16 cellular contexts compared by ENCODE assay signal in genomic region chr10:70289739-70290138, GRCh38. TPM values are rescaled to one million over a fixed set of nuclear protein-coding genes. Genes with fewer than 3 reads are reported as not detected.
DNase-seq lines count a peak whose midpoint lies in the region; ATAC-seq and TF ChIP-seq lines count a peak whose summit lies in the region.
"Had no signal": no experiment of that assay in that cellular context is flagged by ENCODE, and none has a peak within 500 bp of the region (broad histone marks: within the 10 kb centered on the region; RNA-seq: fewer than 3 reads in every experiment).

No MANE protein-coding gene starts in this region.

- no peak overlapping the region for H3K23ac ChIP-seq in trophoblast cell (ENCODE audit: low read length)

- peak overlapping the region; percentile 83 for H3K27ac Mint-ChIP-seq in MCF 10A (ENCODE audit: low read depth, unreplicated experiment)
- no peak overlapping the region for H3K27ac Mint-ChIP-seq in activated CD4-positive, alpha-beta memory T cell treated with anti-CD3 and anti-CD28 coated beads for 36 hours

- no peak overlapping the region for H3K4me3 Mint-ChIP-seq in MCF 10A (ENCODE audit: unreplicated experiment)
- no peak overlapping the region for H3K4me3 Mint-ChIP-seq in activated CD4-positive, alpha-beta memory T cell treated with anti-CD3 and anti-CD28 coated beads for 36 hours

- H3K27me3 Mint-ChIP-seq in MCF 10A (ENCODE audit: insufficient read depth, unreplicated experiment) = no peaks in the 10 kb centered on the region
- peaks cover 25% of the 10 kb centered on the region for H3K27me3 Mint-ChIP-seq in activated CD4-positive, alpha-beta memory T cell treated with anti-CD3 and anti-CD28 coated beads for 36 hours

- no peak for ATAC-seq in GM18505 (IDR thresholded peaks at IDR 0.05; ENCODE audit: unreplicated experiment)

- no peak for TF ChIP-seq CTCF in MCF 10A (IDR thresholded peaks at IDR 0.05; ENCODE audit: unreplicated experiment)
- TF ChIP-seq CTCF in mammary epithelial cell (conservative IDR thresholded peaks at IDR 0.05 in 1 of 2, IDR thresholded peaks at IDR 0.05 in 1 of 2; ENCODE audit: extremely low read depth in 1 of 2, insufficient read depth in 1 of 2, low read depth in 1 of 2, low read length in 2 of 2) = no peak
- TF ChIP-seq CTCF in breast epithelium (IDR thresholded peaks at IDR 0.05) = no peak
- no peak for TF ChIP-seq CTCF in transverse colon (IDR thresholded peaks at IDR 0.05)

- H3K9ac ChIP-seq in mammary epithelial cell (ENCODE audit: insufficient read depth, low read length) (no peak overlapping the region), trophoblast cell (ENCODE audit: low read length) (no peak overlapping the region)
- H3K9ac ChIP-seq: BLaER1, GM23248 had no signal

- H3K4me1 ChIP-seq in mammary epithelial cell (ENCODE audit: insufficient read depth, low read length) (peaks cover 5% of the 10 kb centered on the region), breast epithelium (no peaks in the 10 kb centered on the region), trophoblast cell (ENCODE audit: control insufficient read depth in 1 of 2, insufficient read depth in 2 of 2, low read length in 2 of 2) (no peaks in the 10 kb centered on the region), transverse colon (no peaks in the 10 kb centered on the region)

- H3K4me1 Mint-ChIP-seq in MCF 10A (ENCODE audit: insufficient read depth, unreplicated experiment) = peaks cover 11% of the 10 kb centered on the region
- H3K4me1 Mint-ChIP-seq in activated CD4-positive, alpha-beta memory T cell treated with anti-CD3 and anti-CD28 coated beads for 36 hours (ENCODE audit: low read depth) = no peaks in the 10 kb centered on the region

- no peak overlapping the region for H2AFZ ChIP-seq in mammary epithelial cell (ENCODE audit: low read depth, low read length)
- no peak overlapping the region for H2AFZ ChIP-seq in trophoblast cell (ENCODE audit: insufficient read depth, low read length, poor library complexity)
- H2AFZ ChIP-seq: GM23248 had no signal

- TF ChIP-seq EP300 in transverse colon (IDR thresholded peaks at IDR 0.05; ENCODE audit: low read depth) = no peak

- no peak overlapping the region for H3K18ac ChIP-seq in trophoblast cell (ENCODE audit: low read length)

- DNase-seq in MCF 10A (ENCODE audit: unreplicated experiment) (no peak), mammary epithelial cell (no peak), breast epithelium (ENCODE audit: low spot score in 2 of 2) (no peak), trophoblast cell (no peak), transverse colon (no peak)
- DNase-seq in activated CD4-positive, alpha-beta memory T cell treated with anti-CD3 and anti-CD28 coated beads for 36 hours = no peak
- DNase-seq: 8988T; AML-193; CD8-positive, alpha-beta memory T cell; DMS53; GF-D8; GM23248; KBM-7 had no signal

- no peaks in the 10 kb centered on the region for H4K20me1 ChIP-seq in mammary epithelial cell (ENCODE audit: insufficient read depth, low read length)
- H4K20me1 ChIP-seq: BLaER1 had no signal

- H3K79me2 ChIP-seq in mammary epithelial cell (ENCODE audit: insufficient read depth, low read length) (no peaks in the 10 kb centered on the region), trophoblast cell (ENCODE audit: control insufficient read depth, insufficient read depth, low read length, poor library complexity) (no peaks in the 10 kb centered on the region)

- H3K4me2 ChIP-seq in mammary epithelial cell (ENCODE audit: insufficient read depth, low read depth, low read length) (no peak overlapping the region), trophoblast cell (ENCODE audit: low read length) (no peak overlapping the region)
- H3K4me2 ChIP-seq: BLaER1 had no signal

- no peaks in the 10 kb centered on the region for H3K36me3 Mint-ChIP-seq in MCF 10A (ENCODE audit: insufficient read depth, unreplicated experiment)
- no peaks in the 10 kb centered on the region for H3K36me3 Mint-ChIP-seq in activated CD4-positive, alpha-beta memory T cell treated with anti-CD3 and anti-CD28 coated beads for 36 hours

- dilution Hi-C loops in mammary epithelial cell (cut with HindIII; ENCODE audit: low sequenced_read_pairs) = loop anchor here (10.0 kb wide), 2 partner anchors 65 to 255 kb away; no protein-coding TSS in a partner anchor

- CTCF ChIA-PET in MCF 10A (lab: Yijun Ruan, JAX) (interaction anchor here (0.6 to 1.3 kb wide), 2 partner anchors 43 to 75 kb away, joined by 3 to 5 read pairs; no protein-coding TSS in a partner anchor), mammary epithelial cell (lab: Charles Lee; ENCODE audit: low non-redundant PET) (no interaction called here)
- CTCF ChIA-PET in activated CD4-positive, alpha-beta memory T cell treated with anti-CD3 and anti-CD28 coated beads for 36 hours (lab: Charles Lee) = interaction anchor here (1.2 to 2.0 kb wide), 2 partner anchors 16 to 20 kb away, joined by 3 to 5 read pairs; no protein-coding TSS in a partner anchor

- POLR2A ChIA-PET in MCF 10A (lab: Yijun Ruan, JAX) = interaction anchor here (0.6 to 1.8 kb wide), 5 partner anchors 15 to 114 kb away, joined by 3 to 6 read pairs (median 3); partner anchors contain the start of gene EIF4EBP2
- POLR2A ChIA-PET in activated CD4-positive, alpha-beta memory T cell treated with anti-CD3 and anti-CD28 coated beads for 36 hours (lab: Charles Lee) = no interaction called here

- no peak overlapping the region for H3K4me3 ChIP-seq in mammary epithelial cell (replicated peaks in 1 of 3; ENCODE audit: insufficient read depth in 1 of 3, low read depth in 2 of 3, low read length in 3 of 3)
- H3K4me3 ChIP-seq in breast epithelium = no peak overlapping the region
- peak overlapping the region; percentile 32 for H3K4me3 ChIP-seq in trophoblast cell (ENCODE audit: low read depth, low read length)
- H3K4me3 ChIP-seq in transverse colon = no peak overlapping the region
- H3K4me3 ChIP-seq: BLaER1, GM23248 had no signal

- H4K12ac ChIP-seq in trophoblast cell (ENCODE audit: low read depth, low read length) = no peak overlapping the region

- no peaks in the 10 kb centered on the region for H3K27me3 ChIP-seq in mammary epithelial cell (ENCODE audit: insufficient read depth, low read length)
- no peaks in the 10 kb centered on the region for H3K27me3 ChIP-seq in breast epithelium
- H3K27me3 ChIP-seq in trophoblast cell (ENCODE audit: insufficient read depth, low read length) = peaks cover 4% of the 10 kb centered on the region
- H3K27me3 ChIP-seq in transverse colon = peaks cover 22% of the 10 kb centered on the region
- H3K27me3 ChIP-seq: BLaER1 had no signal

- intact Hi-C loops in MCF 10A (cut with micrococcal nuclease) = no loop called here
- intact Hi-C loops in mammary epithelial cell (cut with micrococcal nuclease) = loop anchor here (1.0 to 2.0 kb wide), 3 partner anchors 22 to 75 kb away; partner anchors contain the start of gene PPA1
- intact Hi-C loops in breast epithelium (cut with DNase I; ENCODE audit: low total_unique reads) = loop anchor here (5.0 to 10.0 kb wide), 2 partner anchors 65 to 418 kb away; no protein-coding TSS in a partner anchor
- intact Hi-C loops in transverse colon (cut with DNase I; ENCODE audit: low total_unique reads) = no loop called here
- intact Hi-C loops in activated CD4-positive, alpha-beta memory T cell treated with anti-CD3 and anti-CD28 coated beads for 36 hours (cut with micrococcal nuclease) = no loop called here

- H3K9me3 ChIP-seq in mammary epithelial cell (replicated peaks; ENCODE audit: insufficient read depth, low read length) = peaks cover 4% of the 10 kb centered on the region
- no peaks in the 10 kb centered on the region for H3K9me3 ChIP-seq in breast epithelium
- peaks cover under 1% of the 10 kb centered on the region for H3K9me3 ChIP-seq in trophoblast cell (ENCODE audit: insufficient read depth, low read depth, low read length)
- H3K9me3 ChIP-seq in transverse colon = no peaks in the 10 kb centered on the region
- H3K9me3 ChIP-seq: BLaER1 had no signal

- H3K9me3 Mint-ChIP-seq in MCF 10A (ENCODE audit: unreplicated experiment) = peaks cover 6% of the 10 kb centered on the region
- no peaks in the 10 kb centered on the region for H3K9me3 Mint-ChIP-seq in activated CD4-positive, alpha-beta memory T cell treated with anti-CD3 and anti-CD28 coated beads for 36 hours

- no peak overlapping the region for H2BK12ac ChIP-seq in trophoblast cell (ENCODE audit: low read length)

- H3K27ac ChIP-seq in mammary epithelial cell (ENCODE audit: insufficient read depth, low read depth, low read length) (no peak overlapping the region), breast epithelium (peak overlapping the region; percentile 41 to 58), trophoblast cell (ENCODE audit: low read depth, low read length) (no peak overlapping the region), transverse colon (no peak overlapping the region)
- H3K27ac ChIP-seq: BLaER1, HL-60 had no signal

- TF ChIP-seq POLR2A in breast epithelium (IDR thresholded peaks at IDR 0.05) = no peak
- no peak for TF ChIP-seq POLR2A in transverse colon (IDR thresholded peaks at IDR 0.05)
- no peak for TF ChIP-seq POLR2A in GM18505 (IDR thresholded peaks at IDR 0.05; ENCODE audit: borderline replicate concordance, extremely low read depth, insufficient read depth, insufficient read length)

- no peak overlapping the region for H3K4ac ChIP-seq in trophoblast cell (ENCODE audit: low read depth, low read length)

- H2AK5ac ChIP-seq in trophoblast cell (ENCODE audit: low read length) = no peak overlapping the region

- H4K8ac ChIP-seq in trophoblast cell (ENCODE audit: low read depth, low read length) = no peak overlapping the region

- H3K36me3 ChIP-seq in mammary epithelial cell (ENCODE audit: insufficient read depth, low read length) = no peaks in the 10 kb centered on the region
- H3K36me3 ChIP-seq in breast epithelium = no peaks in the 10 kb centered on the region
- H3K36me3 ChIP-seq in trophoblast cell (ENCODE audit: control insufficient read depth in 1 of 2, insufficient read depth in 2 of 2, low read length in 2 of 2) = no peaks in the 10 kb centered on the region
- H3K36me3 ChIP-seq in transverse colon = no peaks in the 10 kb centered on the region
- H3K36me3 ChIP-seq: BLaER1 had no signal

- H3K79me1 ChIP-seq in trophoblast cell (ENCODE audit: low read length) = no peaks in the 10 kb centered on the region

- BruUV-seq in MCF 10A (replicated peaks; lab: Mats Ljungman, UMichigan) (no TSS peak), mammary epithelial cell (replicated peaks; lab: Mats Ljungman, UMichigan) (no TSS peak)

- no peak overlapping the region for H2BK120ac ChIP-seq in trophoblast cell (ENCODE audit: insufficient read depth, low read length, poor library complexity)

- in situ Hi-C loops in mammary epithelial cell (cut with MboI; ENCODE audit: low sequenced_read_pairs in 2 of 2) = no loop called here
- in situ Hi-C loops in transverse colon (cut with MboI; ENCODE audit: low pct_ligation_motif_present in 1 of 4, low pct_unique_long_range_greater_than_20kb in 1 of 4, low sequenced_read_pairs in 3 of 4) = no loop called here

- WGBS in mammary epithelial cell (ENCODE audit: low coverage, missing lambda C conversion rate) = 77% methylated on average over 6 of the region's 7 CpGs
- no CpG with 5 or more reads among the region's 7 CpGs for WGBS in trophoblast cell (ENCODE audit: extremely low coverage, insufficient coverage, insufficient read length)
- WGBS in transverse colon (ENCODE audit: low coverage in 1 of 2), 2 donors = 81 to 89% methylated on average over 5 to 7 of the region's 7 CpGs

- H4K91ac ChIP-seq in trophoblast cell (ENCODE audit: low read depth, low read length) = no peak overlapping the region

- H2BK5ac ChIP-seq in trophoblast cell (ENCODE audit: low read depth, low read length, poor library complexity) = no peak overlapping the region

- H3K14ac ChIP-seq in trophoblast cell (ENCODE audit: low read length) = no peak overlapping the region

RNA-seq across cellular contexts. Expression of gene NPFFR1, which starts 5.9 kb away (rescaled TPM):
- not detected in 2 replicates for total RNA-seq in MCF 10A (2022)
- under 1 TPM in 1 of 2 donors, not detected in 1; under 0.01 TPM for total RNA-seq in mammary epithelial cell
- 0.01 TPM for polyA plus RNA-seq in mammary epithelial cell
- polyA minus RNA-seq in mammary epithelial cell = not detected
- under 1 TPM in 1 of 3 donors, not detected in 2; 0.44 TPM for total RNA-seq in breast epithelium
- not detected in 2 replicates for polyA plus RNA-seq in trophoblast cell (2013)
- total RNA-seq in transverse colon = under 1 TPM in 1 of 4 donors, not detected in 3; 0.16 TPM
- under 1 TPM in 1 of 2 experiments, not detected in 1; 0.02 TPM for total RNA-seq in activated CD4-positive, alpha-beta memory T cell treated with anti-CD3 and anti-CD28 coated beads for 36 hours
- total RNA-seq: CD8-positive, alpha-beta memory T cell; GM23248 had no signal
- polyA plus RNA-seq: CD8-positive, alpha-beta memory T cell; GM23248 had no signal

RNA-seq across cellular contexts. Expression of gene PPA1, which starts 56.5 kb away (rescaled TPM):
- total RNA-seq in MCF 10A (2022) (221 and 293 TPM in 2 replicates), mammary epithelial cell (100 to 1,000 TPM; 170 to 218 TPM), breast epithelium (100 to 1,000 TPM in 2 of 3 donors, 10 to 100 TPM in 1; 86.9 to 174 (median 164) TPM), transverse colon (100 to 1,000 TPM in 2 of 4 donors, 10 to 100 TPM in 2; 14.1 to 113 (median 98.4) TPM)
- polyA plus RNA-seq in mammary epithelial cell = 181 TPM
- polyA minus RNA-seq in mammary epithelial cell = 51.6 TPM
- polyA plus RNA-seq in trophoblast cell (2013) = 67.0 and 68.2 TPM in 2 replicates
- 100 to 1,000 TPM; 359 to 368 TPM for total RNA-seq in activated CD4-positive, alpha-beta memory T cell treated with anti-CD3 and anti-CD28 coated beads for 36 hours

Comparison
In these comparisons a context has a peak if more than half of its experiments do, and no peak if none do; other contexts are left out.
1. H3K27ac ChIP-seq: peak in breast epithelium (2 of 2); none in mammary epithelial cell (single experiment), trophoblast cell (single experiment) and transverse colon (0 of 4).
2. intact Hi-C loops: an anchor here in mammary epithelial cell (1.0 to 2.0 kb wide) and breast epithelium (5.0 to 10.0 kb wide); none called in MCF 10A, transverse colon and activated CD4-positive, alpha-beta memory T cell treated with anti-CD3 and anti-CD28 coated beads for 36 hours.